In the genomic region with DNA sequence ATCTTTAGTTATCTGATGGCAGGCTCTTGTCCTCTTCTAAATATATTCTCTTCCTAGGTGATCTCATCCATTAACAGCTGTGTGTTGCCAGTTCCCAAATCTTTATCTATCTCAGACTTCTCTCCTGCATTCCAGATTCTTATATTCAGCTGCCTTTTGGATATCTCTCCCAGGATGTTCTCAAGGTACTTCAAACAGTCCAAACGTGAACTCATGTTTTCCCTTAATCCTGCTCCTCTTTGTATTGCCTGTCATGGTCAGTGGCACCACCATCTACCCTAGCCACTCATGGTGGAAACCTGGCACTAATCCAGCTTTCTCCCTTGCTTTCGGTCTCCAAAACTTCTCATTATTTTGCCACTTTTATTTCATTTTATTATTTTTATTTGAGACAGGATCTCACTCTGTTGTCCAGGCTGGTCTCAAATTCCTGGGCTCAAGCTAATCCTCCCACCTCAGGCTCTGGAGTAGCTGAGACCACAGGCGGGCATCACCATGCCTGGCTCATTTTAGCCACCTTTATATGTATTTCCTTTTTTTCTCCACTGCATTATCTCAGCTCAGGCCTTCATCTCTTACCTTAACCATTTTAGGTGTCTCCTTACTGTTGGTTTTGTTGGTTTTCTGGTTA, we compare ENCODE assay signal across 24 cellular contexts. TPM values are rescaled to one million over a fixed set of nuclear protein-coding genes. Genes with fewer than 3 reads are reported as not detected.
A peak's percentile ranks its signal among the peaks of the same experiment; 100 is the strongest.
DNase-seq lines count a peak whose midpoint lies in the region; ATAC-seq and TF ChIP-seq lines count a peak whose summit lies in the region.
"Had no signal": no experiment of that assay in that cellular context is flagged by ENCODE, and none has a peak within 500 bp of the region (broad histone marks: within the 10 kb centered on the region; RNA-seq: fewer than 3 reads in every experiment).

No MANE protein-coding gene starts in this region.

- ATAC-seq in GM18858 (IDR thresholded peaks at IDR 0.05; ENCODE audit: unreplicated experiment), result no peak
- ATAC-seq: activated T-cell treated with anti-CD3 and anti-CD28 coated beads, Interleukin-2, amount 50 U/mL, for 72 hours; GM12878; upper lobe of right lung had no signal

- peak; percentile 3 for DNase-seq in G401 (ENCODE audit: low spot score)
- DNase-seq in LHCN-M2 (ENCODE audit: low read depth), result peak; percentile 34
- DNase-seq in dermis blood vessel endothelial cell, result peak; percentile 13
- DNase-seq in neural crest cell (ENCODE audit: low read depth, low spot score), result no peak
- no peak for DNase-seq in GOT3 (lab: John Stamatoyannopoulos, UW)
- DNase-seq in kidney tubule cell (ENCODE audit: low spot score), result no peak
- DNase-seq in SKM-1 treated with dmso at 0.1 percent for 144 hours (lab: John Stamatoyannopoulos, UW; ENCODE audit: unreplicated experiment), result no peak
- DNase-seq: activated CD4-positive, alpha-beta T cell treated with anti-CD3 and anti-CD28 coated beads, Interleukin-2, amount 10 ng/mL, durations not matched to agents 24 days and 14 days; activated naive CD4-positive, alpha-beta T cell treated with Interleukin-2 at 50 U/mL for 16 hours; activated T-cell treated with anti-CD3 and anti-CD28 coated beads, Interleukin-2, amount 50 U/mL, for 72 hours; DMS153; esophagus squamous epithelium; H9; kidney; MG63; NCI-H1417 treated with DMSO at 0.1 percent for 48 hours; NCI-H2081 treated with DMSO at 0.1 percent for 48 hours; NCI-H510A; occipital lobe; Peyer's patch; upper lobe of right lung had no signal

- no peaks in the 10 kb centered on the region for H3K9me3 Mint-ChIP-seq in neural crest cell
- H3K9me3 Mint-ChIP-seq: activated CD4-positive, alpha-beta T cell treated with anti-CD3 and anti-CD28 coated beads, Interleukin-2, amount 10 ng/mL, durations not matched to agents 24 days and 14 days; activated T-cell treated with anti-CD3 and anti-CD28 coated beads, Interleukin-2, amount 50 U/mL, for 72 hours; H9; T-helper 2 cell treated with Interferon-gamma antibody and Interleukin-4, amounts not matched to agents 5 μg/mL and 100 μg/mL, for 36 hours had no signal

- TF ChIP-seq CTCF in neural crest cell (conservative IDR thresholded peaks at IDR 0.05), result no peak

- H3K4me1 Mint-ChIP-seq in neural crest cell, result peaks cover 32% of the 10 kb centered on the region

- peak overlapping the region; percentile 14 for H3K27ac Mint-ChIP-seq in neural crest cell (ENCODE audit: unreplicated experiment)
- H3K27ac Mint-ChIP-seq: activated CD4-positive, alpha-beta T cell treated with anti-CD3 and anti-CD28 coated beads, Interleukin-2, amount 10 ng/mL, durations not matched to agents 24 days and 14 days; activated T-cell treated with anti-CD3 and anti-CD28 coated beads, Interleukin-2, amount 50 U/mL, for 72 hours; H9; T-helper 2 cell treated with Interferon-gamma antibody and Interleukin-4, amounts not matched to agents 5 μg/mL and 100 μg/mL, for 36 hours had no signal

- in situ Hi-C loops in G401 (cut with HindIII; ENCODE audit: low sequenced_read_pairs), result no loop called here

- H3K4me3 Mint-ChIP-seq in neural crest cell, result peak overlapping the region; percentile 65
- H3K4me3 Mint-ChIP-seq: activated CD4-positive, alpha-beta T cell treated with anti-CD3 and anti-CD28 coated beads, Interleukin-2, amount 10 ng/mL, durations not matched to agents 24 days and 14 days; activated T-cell treated with anti-CD3 and anti-CD28 coated beads, Interleukin-2, amount 50 U/mL, for 72 hours; H9; T-helper 2 cell treated with Interferon-gamma antibody and Interleukin-4, amounts not matched to agents 5 μg/mL and 100 μg/mL, for 36 hours had no signal

- peaks cover 15% of the 10 kb centered on the region for H3K36me3 Mint-ChIP-seq in neural crest cell (ENCODE audit: low read depth)

- no peaks in the 10 kb centered on the region for H3K27me3 Mint-ChIP-seq in neural crest cell (ENCODE audit: low read depth)

RNA-seq across cellular contexts. Expression of gene ZFYVE16, which starts 3.8 kb away (rescaled TPM):
- total RNA-seq in G401 (2014; rRNA removed; shearing (Covaris generic)), result 8.9 and 10.8 TPM in 2 replicates
- 24.4 and 34.1 TPM in 2 replicates for total RNA-seq in LHCN-M2 (2014; rRNA removed)
- polyA plus RNA-seq in LHCN-M2 (2012), result 5.4 TPM
- total RNA-seq in dermis blood vessel endothelial cell, result 44.1 and 52.5 TPM in 2 replicates
- total RNA-seq in neural crest cell, result 65.2 and 71.4 TPM in 2 replicates

Comparison
In these comparisons a context has a peak if more than half of its experiments do, and no peak if none do; other contexts are left out.
1. DNase-seq: peak in G401 (single experiment), LHCN-M2 (single experiment) and dermis blood vessel endothelial cell (single experiment); none in neural crest cell (single experiment), GOT3 (single experiment), kidney tubule cell (single experiment) and SKM-1 treated with dmso at 0.1 percent for 144 hours (single experiment).